Comparison of ENCODE assay signal across 14 cellular contexts in genomic region chr5:127586811-127587210, GRCh38.
DNase-seq lines count a peak whose midpoint lies in the region; ATAC-seq and TF ChIP-seq lines count a peak whose summit lies in the region.
"Had no signal": no experiment of that assay in that cellular context is flagged by ENCODE, and none has a peak within 500 bp of the region (broad histone marks: within the 10 kb centered on the region; RNA-seq: fewer than 3 reads in every experiment).

No MANE protein-coding gene starts in this region.

- H3K9me3 ChIP-seq in OCI-LY1 (ENCODE audit: low read length) = no peaks in the 10 kb centered on the region
- H3K9me3 ChIP-seq: left lung had no signal

- CTCF ChIA-PET in MCF 10A (lab: Yijun Ruan, JAX) = interaction anchor here (2.0 kb wide), 1 partner anchor 615 kb away, joined by 9 read pairs; no protein-coding TSS in a partner anchor

- H2AFZ ChIP-seq in OCI-LY1 (ENCODE audit: low read length) = no peak overlapping the region

- no peaks in the 10 kb centered on the region for H3K27me3 Mint-ChIP-seq in MCF 10A (ENCODE audit: insufficient read depth, unreplicated experiment)

- H3K27ac ChIP-seq in OCI-LY1 (ENCODE audit: low read depth, low read length, poor library complexity, severe bottlenecking) = peak overlapping the region; percentile 95
- H3K27ac ChIP-seq: C4-2B, HL-60, left lung had no signal

- no peaks in the 10 kb centered on the region for H3K9me3 Mint-ChIP-seq in MCF 10A (ENCODE audit: unreplicated experiment)

- no peaks in the 10 kb centered on the region for H3K79me2 ChIP-seq in OCI-LY1 (ENCODE audit: insufficient read depth, low read length)

- H3K4me1 ChIP-seq in OCI-LY1 (ENCODE audit: insufficient read depth, low read length, severe bottlenecking) = peaks cover 89% of the 10 kb centered on the region
- H3K4me1 ChIP-seq: left lung had no signal

- no peaks in the 10 kb centered on the region for H3K27me3 ChIP-seq in OCI-LY1 (ENCODE audit: insufficient read depth, low read length)
- H3K27me3 ChIP-seq: left lung had no signal

- H3K27ac Mint-ChIP-seq in MCF 10A (ENCODE audit: low read depth, unreplicated experiment) = no peak overlapping the region
- H3K27ac Mint-ChIP-seq: activated naive CD8-positive, alpha-beta T cell had no signal

- H3K9me2 ChIP-seq in OCI-LY1 (ENCODE audit: low read depth, low read length) = no peaks in the 10 kb centered on the region

- no peaks in the 10 kb centered on the region for H3K4me1 Mint-ChIP-seq in MCF 10A (ENCODE audit: insufficient read depth, unreplicated experiment)

- H3K36me3 ChIP-seq in OCI-LY1 (ENCODE audit: insufficient read depth, low read length) = no peaks in the 10 kb centered on the region
- H3K36me3 ChIP-seq: left lung had no signal

- no TSS peak for BruUV-seq in MCF 10A (replicated peaks; lab: Mats Ljungman, UMichigan)

- peak overlapping the region; percentile 47; the same call in 1 of the 2 replicates for H3K4me2 ChIP-seq in OCI-LY1 (ENCODE audit: low read length)

- intact Hi-C loops in MCF 10A (cut with micrococcal nuclease) = no loop called here
- intact Hi-C loops in sciatic nerve (cut with DNase I) = no loop called here

- no peaks in the 10 kb centered on the region for H3K36me3 Mint-ChIP-seq in MCF 10A (ENCODE audit: insufficient read depth, unreplicated experiment)
- H3K36me3 Mint-ChIP-seq: activated naive CD8-positive, alpha-beta T cell had no signal

- peak overlapping the region; percentile 42; the same call in 1 of the 2 replicates for H3K9ac ChIP-seq in OCI-LY1 (ENCODE audit: low read length)

- H4K20me1 ChIP-seq in OCI-LY1 (ENCODE audit: insufficient read depth, low read length) = no peaks in the 10 kb centered on the region

- ATAC-seq in GM18867 (IDR thresholded peaks at IDR 0.05; ENCODE audit: unreplicated experiment) (peak; percentile 33), GM21390 (IDR thresholded peaks at IDR 0.05; ENCODE audit: unreplicated experiment) (peak; percentile 39), HG02981 (IDR thresholded peaks at IDR 0.05; ENCODE audit: unreplicated experiment) (peak; percentile 47), sciatic nerve (no peak)
- ATAC-seq: left lung had no signal

- peak overlapping the region; percentile 24 for H3K4me3 ChIP-seq in OCI-LY1 (ENCODE audit: low read depth, low read length, poor library complexity, severe bottlenecking)
- H3K4me3 ChIP-seq: left lung had no signal

- DNase-seq in C1 segment of cervical spinal cord (lab: John Stamatoyannopoulos, UW) = no peak
- no peak for DNase-seq in MCF 10A (ENCODE audit: unreplicated experiment)
- no peak for DNase-seq in sciatic nerve (ENCODE audit: low spot score)
- no peak for DNase-seq in NCI-H2107 treated with DMSO at 0.1 percent for 48 hours (lab: John Stamatoyannopoulos, UW; ENCODE audit: unreplicated experiment)
- DNase-seq: dermis blood vessel endothelial cell, foreskin melanocyte, left lung had no signal

- TF ChIP-seq CTCF in OCI-LY1 (IDR thresholded peaks at IDR 0.05; ENCODE audit: low read length) (no peak), MCF 10A (IDR thresholded peaks at IDR 0.05; ENCODE audit: unreplicated experiment) (no peak)

- POLR2A ChIA-PET in MCF 10A (lab: Yijun Ruan, JAX) = interaction anchor here (0.7 kb wide), 1 partner anchor 109 kb away, joined by 3 read pairs; no protein-coding TSS in a partner anchor

- H3F3A ChIP-seq in OCI-LY1 (ENCODE audit: insufficient read depth, low read length) = no peaks in the 10 kb centered on the region

- no peak overlapping the region for H3K4me3 Mint-ChIP-seq in MCF 10A (ENCODE audit: unreplicated experiment)
- H3K4me3 Mint-ChIP-seq: activated naive CD8-positive, alpha-beta T cell had no signal
